Comparison of ENCODE assay signal across 3 cellular contexts in the genomic region with DNA sequence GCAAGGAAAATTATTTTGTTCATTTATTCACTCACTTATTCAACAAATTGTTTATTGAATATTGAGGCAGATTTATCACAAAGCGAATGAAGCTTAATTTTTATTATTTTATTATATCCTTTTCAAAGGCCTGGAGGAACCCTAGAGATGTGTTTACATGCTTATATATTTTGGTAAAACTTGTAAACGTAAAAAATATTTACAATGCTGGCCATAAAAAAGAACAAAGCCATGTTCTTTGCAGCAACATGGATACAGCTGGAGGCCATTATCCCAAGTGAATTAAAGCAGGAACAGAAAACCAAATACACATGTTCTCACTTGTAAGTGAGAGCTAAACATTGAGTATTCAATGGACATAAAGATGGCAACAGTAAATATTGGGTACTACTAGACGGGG.
"Had no signal": no experiment of that assay in that cellular context is flagged by ENCODE, and none has a peak within 500 bp of the region (broad histone marks: within the 10 kb centered on the region; RNA-seq: fewer than 3 reads in every experiment).

No MANE protein-coding gene starts in this region.

- DNase-seq: IMR-90, KBM-7, KG1 had no signal
